ENCODE assay signal across 12 cellular contexts in genomic region chrX:153642655-153643430, GRCh38. TPM values are rescaled to one million over a fixed set of nuclear protein-coding genes. Genes with fewer than 3 reads are reported as not detected.
A peak's percentile ranks its signal among the peaks of the same experiment; 100 is the strongest.
DNase-seq lines count a peak whose midpoint lies in the region; ATAC-seq and FAIRE-seq lines count a peak whose summit lies in the region.
"Had no signal": no experiment of that assay in that cellular context is flagged by ENCODE, and none has a peak within 500 bp of the region (broad histone marks: within the 10 kb centered on the region; RNA-seq: fewer than 3 reads in every experiment).

No MANE protein-coding gene starts in this region.

- H3K36me3 Mint-ChIP-seq in CD8-positive, alpha-beta memory T cell: no peaks in the 10 kb centered on the region
- no peaks in the 10 kb centered on the region for H3K36me3 Mint-ChIP-seq in activated naive CD8-positive, alpha-beta T cell treated with anti-CD3 and anti-CD28 coated beads for 36 hours
- H3K36me3 Mint-ChIP-seq in naive thymus-derived CD8-positive, alpha-beta T cell: peaks cover 0 to 3% (median 0%) of the 10 kb centered on the region in 3 donors

- H3K36me3 ChIP-seq in CD8-positive, alpha-beta memory T cell (ENCODE audit: insufficient read depth, low read length): no peaks in the 10 kb centered on the region
- H3K36me3 ChIP-seq: ascending aorta had no signal

- H3K27me3 Mint-ChIP-seq in CD8-positive, alpha-beta memory T cell: peaks cover 18 to 28% of the 10 kb centered on the region in 2 donors
- H3K27me3 Mint-ChIP-seq in activated naive CD8-positive, alpha-beta T cell treated with anti-CD3 and anti-CD28 coated beads for 36 hours: peaks cover 47% of the 10 kb centered on the region
- H3K27me3 Mint-ChIP-seq in naive thymus-derived CD8-positive, alpha-beta T cell: peaks cover 6 to 46% (median 19%) of the 10 kb centered on the region in 5 donors

- H3K9me3 Mint-ChIP-seq in CD8-positive, alpha-beta memory T cell: no peaks in the 10 kb centered on the region
- no peaks in the 10 kb centered on the region for H3K9me3 Mint-ChIP-seq in activated naive CD8-positive, alpha-beta T cell treated with anti-CD3 and anti-CD28 coated beads for 36 hours
- peaks cover 0 to 2% (median 0%) of the 10 kb centered on the region in 9 donors for H3K9me3 Mint-ChIP-seq in naive thymus-derived CD8-positive, alpha-beta T cell

- CTCF ChIA-PET in CD8-positive, alpha-beta memory T cell (lab: Charles Lee): interaction anchor here (0.8 kb wide), 1 partner anchor 104 kb away, joined by 3 read pairs; no protein-coding TSS in a partner anchor

- H3K4me1 ChIP-seq in CD8-positive, alpha-beta memory T cell (ENCODE audit: insufficient read depth, low read length): no peaks in the 10 kb centered on the region

- H3K27ac Mint-ChIP-seq in CD8-positive, alpha-beta memory T cell: peak overlapping the region in 1 of 8 donors; percentile 46
- no peak overlapping the region for H3K27ac Mint-ChIP-seq in activated naive CD8-positive, alpha-beta T cell treated with anti-CD3 and anti-CD28 coated beads for 36 hours
- H3K27ac Mint-ChIP-seq in naive thymus-derived CD8-positive, alpha-beta T cell: no peak overlapping the region

- peak overlapping the region in 4 of 7 donors; percentile 28 to 54 (median 34) for H3K4me3 Mint-ChIP-seq in CD8-positive, alpha-beta memory T cell
- peak overlapping the region; percentile 54 for H3K4me3 Mint-ChIP-seq in activated naive CD8-positive, alpha-beta T cell treated with anti-CD3 and anti-CD28 coated beads for 36 hours
- peak overlapping the region in 8 of 10 donors; percentile 50 to 75 (median 64) for H3K4me3 Mint-ChIP-seq in naive thymus-derived CD8-positive, alpha-beta T cell

- no peak for ATAC-seq in naive thymus-derived CD8-positive, alpha-beta T cell

- peaks cover 5 to 10% (median 9%) of the 10 kb centered on the region in 3 donors for H3K4me1 Mint-ChIP-seq in CD8-positive, alpha-beta memory T cell
- H3K4me1 Mint-ChIP-seq in activated naive CD8-positive, alpha-beta T cell treated with anti-CD3 and anti-CD28 coated beads for 36 hours: peaks cover 5% of the 10 kb centered on the region
- H3K4me1 Mint-ChIP-seq in naive thymus-derived CD8-positive, alpha-beta T cell: peaks cover 5 to 14% (median 12%) of the 10 kb centered on the region in 4 donors

- no peak overlapping the region for H3K27ac ChIP-seq in CD8-positive, alpha-beta memory T cell (ENCODE audit: low read depth, low read length)
- H3K27ac ChIP-seq: ascending aorta had no signal

- H3K27me3 ChIP-seq in CD8-positive, alpha-beta memory T cell (ENCODE audit: insufficient read depth, low read length, poor library complexity, severe bottlenecking): no peaks in the 10 kb centered on the region

- H3K9me3 ChIP-seq in CD8-positive, alpha-beta memory T cell (ENCODE audit: low read length): no peaks in the 10 kb centered on the region
- H3K9me3 ChIP-seq: ascending aorta had no signal

- peak; percentile 13 for DNase-seq in NCI-H2196 (lab: John Stamatoyannopoulos, UW; ENCODE audit: unreplicated experiment)
- DNase-seq in NCI-H2196 treated with DMSO at 0.1 percent for 48 hours (lab: John Stamatoyannopoulos, UW; ENCODE audit: unreplicated experiment): no peak
- DNase-seq in CD8-positive, alpha-beta memory T cell: no peak
- no peak for DNase-seq in activated naive CD8-positive, alpha-beta T cell treated with anti-CD3 and anti-CD28 coated beads for 36 hours
- no peak for DNase-seq in naive thymus-derived CD8-positive, alpha-beta T cell
- no peak for DNase-seq in urothelium cell line (ENCODE audit: low spot score)
- no peak for DNase-seq in stimulated activated CD4-positive, alpha-beta T cell treated with anti-CD3 and anti-CD28 coated beads, Interleukin-1b, Interleukin-23, amount 100 ng/mL, for 48 hours
- no peak for DNase-seq in SKM-1 (lab: John Stamatoyannopoulos, UW; ENCODE audit: unreplicated experiment)
- DNase-seq: GF-D8, Right ventricle myocardium superior had no signal

- no peak overlapping the region for H3K4me3 ChIP-seq in CD8-positive, alpha-beta memory T cell (ENCODE audit: low read length)

- no peak for FAIRE-seq in urothelium cell line (lab: Jason Lieb, UNC)
- FAIRE-seq: HTR-8/SVneo had no signal

- POLR2A ChIA-PET in CD8-positive, alpha-beta memory T cell (lab: Charles Lee): interaction anchor here (0.5 kb wide), 1 partner anchor 20 kb away, joined by 3 read pairs; no protein-coding TSS in a partner anchor
- POLR2A ChIA-PET in naive thymus-derived CD8-positive, alpha-beta T cell (lab: Charles Lee): no interaction called here

RNA-seq across cellular contexts. Expression of gene DUSP9, which starts 4.2 kb away (rescaled TPM):
- total RNA-seq in CD8-positive, alpha-beta memory T cell: under 1 TPM; 0.09 to 0.15 TPM
- 0.08 TPM for polyA plus RNA-seq in CD8-positive, alpha-beta memory T cell
- under 1 TPM; 0.08 to 0.23 TPM for total RNA-seq in activated naive CD8-positive, alpha-beta T cell treated with anti-CD3 and anti-CD28 coated beads for 36 hours
- not detected for total RNA-seq in naive thymus-derived CD8-positive, alpha-beta T cell
- polyA plus RNA-seq in naive thymus-derived CD8-positive, alpha-beta T cell: not detected
- total RNA-seq: ascending aorta, Right ventricle myocardium superior had no signal

RNA-seq across cellular contexts. Expression of gene PNCK, which starts 30.8 kb away (rescaled TPM):
- total RNA-seq in CD8-positive, alpha-beta memory T cell: not detected
- not detected for polyA plus RNA-seq in CD8-positive, alpha-beta memory T cell
- total RNA-seq in activated naive CD8-positive, alpha-beta T cell treated with anti-CD3 and anti-CD28 coated beads for 36 hours: 1 to 10 TPM; 1.0 to 1.2 TPM
- not detected for total RNA-seq in naive thymus-derived CD8-positive, alpha-beta T cell
- not detected for polyA plus RNA-seq in naive thymus-derived CD8-positive, alpha-beta T cell

RNA-seq across cellular contexts. Expression of gene CCNQ, which starts 43.9 kb away (rescaled TPM):
- total RNA-seq in CD8-positive, alpha-beta memory T cell: 10 to 100 TPM; 36.2 to 38.3 TPM
- 36.9 TPM for polyA plus RNA-seq in CD8-positive, alpha-beta memory T cell
- 10 to 100 TPM; 24.8 to 25.5 TPM for total RNA-seq in activated naive CD8-positive, alpha-beta T cell treated with anti-CD3 and anti-CD28 coated beads for 36 hours
- total RNA-seq in naive thymus-derived CD8-positive, alpha-beta T cell: 10 to 100 TPM; 25.3 to 27.3 TPM
- 10 to 100 TPM; 28.7 to 37.6 (median 33.8) TPM for polyA plus RNA-seq in naive thymus-derived CD8-positive, alpha-beta T cell

RNA-seq across cellular contexts. Expression of gene SLC6A8, which starts 44.9 kb away (rescaled TPM):
- total RNA-seq in CD8-positive, alpha-beta memory T cell: 1 to 10 TPM; 1.0 to 1.2 TPM
- 0.12 TPM for polyA plus RNA-seq in CD8-positive, alpha-beta memory T cell
- under 1 TPM; 0.68 to 0.70 TPM for total RNA-seq in activated naive CD8-positive, alpha-beta T cell treated with anti-CD3 and anti-CD28 coated beads for 36 hours
- total RNA-seq in naive thymus-derived CD8-positive, alpha-beta T cell: under 1 TPM; 0.31 to 0.49 TPM
- under 1 TPM in 2 of 3 donors, not detected in 1; 0.04 to 0.16 TPM for polyA plus RNA-seq in naive thymus-derived CD8-positive, alpha-beta T cell
